In genomic region chr2:156333274-156333950, GRCh38 we compare ENCODE assay signal across 8 cellular contexts. TPM values are rescaled to one million over a fixed set of nuclear protein-coding genes. Genes with fewer than 3 reads are reported as not detected.
A peak's percentile ranks its signal among the peaks of the same experiment; 100 is the strongest.
DNase-seq lines count a peak whose midpoint lies in the region; ATAC-seq, FAIRE-seq and TF ChIP-seq lines count a peak whose summit lies in the region.

No MANE protein-coding gene starts in this region.

- DNase-seq in NCI-H748 treated with DMSO at 0.1 percent for 48 hours (lab: John Stamatoyannopoulos, UW) (peak; percentile 21), NCI-H748 (lab: John Stamatoyannopoulos, UW; ENCODE audit: unreplicated experiment) (no peak), HAP-1 (ENCODE audit: low spot score in 2 of 2) (peak in 1 of 2 experiments; percentile 62), NCI-H526 (lab: John Stamatoyannopoulos, UW) (peak; percentile 48 to 52), GM12878 (ENCODE audit: low read depth, low spot score) (no peak), left lung (no peak), substantia nigra (lab: John Stamatoyannopoulos, UW) (peak in 2 of 49 donors; percentile 49 to 69), NCI-H774 (lab: John Stamatoyannopoulos, UW) (no peak)

- FAIRE-seq in GM12878 (lab: Jason Lieb, UNC): no peak

- H3K36me3 ChIP-seq in HAP-1 (replicated peaks) (peaks cover 2% of the 10 kb centered on the region), GM12878 (ENCODE audit: control insufficient read depth in 2 of 2, insufficient read depth in 2 of 2, low read length in 1 of 2) (no peaks in the 10 kb centered on the region), left lung (peaks cover 0 to 9% of the 10 kb centered on the region in 2 donors)

- H3K27me3 ChIP-seq in HAP-1 (ENCODE audit: low read depth) (no peaks in the 10 kb centered on the region), GM12878 (replicated peaks in 1 of 2; ENCODE audit: control insufficient read depth in 2 of 2, insufficient read depth in 2 of 2, low read length in 1 of 2) (peaks cover 2 to 13% of the 10 kb centered on the region in 2 experiments), left lung (peaks cover 17 to 27% of the 10 kb centered on the region in 2 donors)

- peaks cover 36% of the 10 kb centered on the region for H3K4me1 ChIP-seq in HAP-1
- H3K4me1 ChIP-seq in GM12878 (ENCODE audit: control insufficient read depth, insufficient read depth, low read length): peaks cover 10% of the 10 kb centered on the region
- H3K4me1 ChIP-seq in left lung: peaks cover 6 to 50% of the 10 kb centered on the region in 2 donors

- peak overlapping the region; percentile 81 for H2AFZ ChIP-seq in GM12878 (ENCODE audit: control insufficient read depth, low read depth, low read length)

- no peaks in the 10 kb centered on the region for H3K79me2 ChIP-seq in GM12878 (ENCODE audit: control insufficient read depth, insufficient read depth, low read length)

- TF ChIP-seq POLR2A in GM12878 (IDR thresholded peaks at IDR 0.05; ENCODE audit: low read depth, low read length): no peak

- peak overlapping the region; percentile 83 for H3K9ac ChIP-seq in GM12878 (ENCODE audit: control insufficient read depth, insufficient read depth, low read length)

- H3K27ac ChIP-seq in GM12878 (ENCODE audit: control insufficient read depth, insufficient read depth) (peak overlapping the region; percentile 85), left lung (peak overlapping the region; percentile 99 to 100), substantia nigra (ENCODE audit: low read depth, low read length, poor library complexity, severe bottlenecking) (peak overlapping the region; percentile 95)

- no peaks in the 10 kb centered on the region for H4K20me1 ChIP-seq in GM12878 (ENCODE audit: control insufficient read depth, insufficient read depth)

- SMC1A ChIA-PET in GM12878 (lab: Charles Lee; ENCODE audit: uncharacterized antibody, unreplicated experiment): interaction anchor here (1.0 to 8.9 kb wide), 15 partner anchors 10 to 960 kb away, joined by 3 to 244 read pairs (median 10); partner anchors contain the start of gene GPD2

- TF ChIP-seq EP300 in GM12878 (IDR thresholded peaks at IDR 0.05; ENCODE audit: borderline replicate concordance in 1 of 2, control insufficient read depth in 1 of 2, low read depth in 2 of 2, low read length in 2 of 2): no peak

- TSS peak; percentile 65 for BruUV-seq in GM12878 (replicated peaks; lab: Mats Ljungman, UMichigan)

- TF ChIP-seq RAD21 in GM12878 (IDR thresholded peaks at IDR 0.05; ENCODE audit: insufficient read depth, low read depth, low read length): no peak

- intact Hi-C loops in GM12878 (cut with micrococcal nuclease; ENCODE audit: unreplicated experiment) (loop anchor here (1.0 to 10.0 kb wide), 4 partner anchors 98 to 959 kb away; no protein-coding TSS in a partner anchor), left lung (cut with DNase I) (no loop called here)

- ATAC-seq in GM12878 (peak; percentile 29), left lung (peak; percentile 10)

- H3K4me3 ChIP-seq in HAP-1 (peak overlapping the region; percentile 81), GM12878 (peak overlapping the region; percentile 80), left lung (peak overlapping the region; percentile 74 to 75)

- in situ Hi-C loops in HAP-1 (cut with MboI; ENCODE audit: low sequenced_read_pairs): loop anchor here (25.0 kb wide), 2 partner anchors 254 to 554 kb away; no protein-coding TSS in a partner anchor
- in situ Hi-C loops in GM12878 (cut with MboI): loop anchor here (25.0 kb wide), 1 partner anchor 254 kb away; no protein-coding TSS in a partner anchor

- H3K9me3 ChIP-seq in HAP-1: no peaks in the 10 kb centered on the region
- H3K9me3 ChIP-seq in GM12878 (replicated peaks; ENCODE audit: control insufficient read depth, insufficient read depth, low read length): peaks cover 3% of the 10 kb centered on the region; the same call in 2 of the 3 replicates
- H3K9me3 ChIP-seq in left lung: no peaks in the 10 kb centered on the region

- POLR2A ChIA-PET in GM12878 (lab: Charles Lee): interaction anchor here (0.9 to 3.0 kb wide), 7 partner anchors 46 to 253 kb away, joined by 3 to 20 read pairs (median 8); partner anchors contain the start of gene GPD2

- CTCF ChIA-PET in GM12878 (lab: Yijun Ruan, JAX): interaction anchor here (1.1 to 3.6 kb wide), 8 partner anchors 66 to 252 kb away, joined by 3 to 154 read pairs (median 13); no protein-coding TSS in a partner anchor

- H3K4me2 ChIP-seq in GM12878 (ENCODE audit: control insufficient read depth, insufficient read depth): peak overlapping the region; percentile 98

- RAD21 ChIA-PET in GM12878 (lab: Charles Lee; ENCODE audit: unreplicated experiment): interaction anchor here (0.6 to 7.1 kb wide), 19 partner anchors 9 to 973 kb away, joined by 3 to 205 read pairs (median 13); partner anchors contain the start of gene GPD2

- TF ChIP-seq CTCF in GM12878 (IDR thresholded peaks at IDR 0.05 in 2 of 3, conservative IDR thresholded peaks at IDR 0.05 in 1 of 3; ENCODE audit: control insufficient read depth in 2 of 3, extremely low read depth in 1 of 3, insufficient read depth in 1 of 3, low read depth in 3 of 3, low read length in 3 of 3) (no peak), left lung (IDR thresholded peaks at IDR 0.05) (no peak)

- WGBS in GM12878 (ENCODE audit: insufficient coverage, insufficient replicate concordance, low lambda C conversion rate, missing lambda C conversion rate): under 1% methylated on average over 28 of the region's 28 CpGs

TF ChIP-seq in GM12878, 131 proteins besides CTCF, POLR2A, EP300 and RAD21:
- no peak for TF ChIP-seq JUND (IDR thresholded peaks at IDR 0.05; ENCODE audit: low read depth, low read length)
- no peak for TF ChIP-seq MYC (IDR thresholded peaks at IDR 0.05; ENCODE audit: insufficient read depth, insufficient read length, insufficient replicate concordance, low read length, severe bottlenecking)
- peak; percentile 14; the same call in 1 of the 2 replicates for TF ChIP-seq RELB (IDR thresholded peaks at IDR 0.05; ENCODE audit: low read depth)
- TF ChIP-seq MTA2 (IDR thresholded peaks at IDR 0.05; ENCODE audit: low read depth): peak; percentile 70; the same call in 1 of the 2 replicates
- no peak for TF ChIP-seq ATF3 (IDR thresholded peaks at IDR 0.05; ENCODE audit: borderline replicate concordance, extremely low read depth, low read depth, low read length)
- TF ChIP-seq POLR2AphosphoS5 (IDR thresholded peaks at IDR 0.05; ENCODE audit: low read length): 0 out of 2 replicates have a peak, but pooled peaks have one; percentile 17

RNA-seq across cellular contexts. Expression of gene NR4A2, which starts 0.9 kb away (rescaled TPM):
- 3.3 and 5.1 TPM in 2 replicates for total RNA-seq in GM12878 (2013; cell fraction: nucleolus; rRNA removed)
- total RNA-seq in GM12878 (2014; rRNA removed): 0.44 and 0.68 TPM in 2 replicates
- 0.41 and 0.49 TPM in 2 replicates for total RNA-seq in GM12878 (2014; rRNA removed; fragmentation: Illumina TruSeq; extraction: Trizol)
- 1.4 TPM in 2 replicates for total RNA-seq in GM12878 (2021)
- polyA plus RNA-seq in GM12878 (2011; ENCODE audit: low read depth): 0.35 TPM
- polyA plus RNA-seq in GM12878 (2011; rRNA removed): 3.4 and 4.0 TPM in 2 replicates
- polyA plus RNA-seq in GM12878 (2011; cell fraction: cytosol; rRNA removed): 3.2 TPM in 2 replicates
- polyA plus RNA-seq in GM12878 (2011; cell fraction: nucleus; rRNA removed): 16.2 and 18.4 TPM in 2 replicates
- polyA plus RNA-seq in GM12878 (2012): 0.66 and 2.4 TPM in 2 replicates
- polyA plus RNA-seq in GM12878 (2014; fragmentation: Illumina TruSeq; extraction: Trizol): 0.91 and 1.3 TPM in 2 replicates
- under 1 TPM; 0.40 to 0.42 TPM for polyA plus RNA-seq in GM12878 (2014; fragmentation: Nextera tagmentation; extraction: Ambion mirVana)
- polyA plus RNA-seq in GM12878 (2014; rRNA removed): 0.70 and 0.71 TPM in 2 replicates
- under 1 TPM; 0.15 to 0.45 TPM for polyA plus RNA-seq in GM12878 (2016; fragmentation: Nextera tagmentation; extraction: Ambion mirVana)
- polyA minus RNA-seq in GM12878 (2011; rRNA and poly(A)+ RNA removed): 3.4 and 4.8 TPM in 2 replicates
- polyA minus RNA-seq in GM12878 (2011; cell fraction: cytosol; rRNA and poly(A)+ RNA removed): 2.5 and 3.1 TPM in 2 replicates
- 11.5 and 16.0 TPM in 2 replicates for polyA minus RNA-seq in GM12878 (2011; cell fraction: nucleus; rRNA and poly(A)+ RNA removed)
- 1 to 10 TPM; 3.5 to 5.0 TPM for total RNA-seq in left lung

Comparison
In these comparisons a context has a peak if more than half of its experiments do, and no peak if none do; other contexts are left out.
1. DNase-seq: peak in NCI-H748 treated with DMSO at 0.1 percent for 48 hours (single experiment) and NCI-H526 (2 of 2); none in NCI-H748 (single experiment), GM12878 (single experiment), left lung (0 of 2) and NCI-H774 (single experiment).
2. Peak in every context shown above with its lines, with median percentiles within 50 percentile points of each other: H3K4me3 ChIP-seq and H3K27ac ChIP-seq.